2 cellular contexts compared by ENCODE assay signal in the genomic region with DNA sequence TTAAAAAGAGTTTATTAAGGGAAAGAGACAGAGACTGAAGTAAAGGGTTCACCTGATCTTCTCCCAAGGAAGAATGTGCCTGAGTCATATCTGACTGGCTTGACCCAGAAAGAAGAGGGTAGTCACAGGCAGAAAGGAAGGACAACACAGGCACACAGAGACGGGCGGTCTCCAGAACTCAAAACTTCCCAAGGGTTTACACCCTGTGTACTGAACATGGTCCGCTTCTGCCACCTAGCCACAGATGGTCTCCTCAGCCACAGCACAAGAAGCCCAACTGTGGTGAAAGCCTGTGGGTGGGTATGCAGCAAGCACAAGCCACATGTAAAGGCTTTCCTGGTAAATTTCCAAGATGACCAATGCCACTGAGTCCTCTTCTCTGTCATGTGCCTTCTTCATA.
TF ChIP-seq lines count a peak whose summit lies in the region.

No MANE protein-coding gene starts in this region.

TF ChIP-seq in IMR-90, 13 proteins besides CTCF, POLR2A, EP300 and RAD21:
- TF ChIP-seq, protein P1, sequence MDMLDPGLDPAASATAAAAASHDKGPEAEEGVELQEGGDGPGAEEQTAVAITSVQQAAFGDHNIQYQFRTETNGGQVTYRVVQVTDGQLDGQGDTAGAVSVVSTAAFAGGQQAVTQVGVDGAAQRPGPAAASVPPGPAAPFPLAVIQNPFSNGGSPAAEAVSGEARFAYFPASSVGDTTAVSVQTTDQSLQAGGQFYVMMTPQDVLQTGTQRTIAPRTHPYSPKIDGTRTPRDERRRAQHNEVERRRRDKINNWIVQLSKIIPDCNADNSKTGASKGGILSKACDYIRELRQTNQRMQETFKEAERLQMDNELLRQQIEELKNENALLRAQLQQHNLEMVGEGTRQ (IDR thresholded peaks at IDR 0.05; ENCODE audit: low read depth, low read length) = no peak
- TF ChIP-seq RCOR1 (IDR thresholded peaks at IDR 0.05; ENCODE audit: insufficient replicate concordance, low read length) = no peak
- no peak for TF ChIP-seq CEBPB (IDR thresholded peaks at IDR 0.05; ENCODE audit: low read depth, low read length)
- TF ChIP-seq MXI1 (IDR thresholded peaks at IDR 0.05; ENCODE audit: borderline replicate concordance, low read depth, low read length) = no peak
- TF ChIP-seq SMC3 (IDR thresholded peaks at IDR 0.05; ENCODE audit: low read depth, low read length) = peak; percentile 37; the same call in 1 of the 2 replicates
- no peak for TF ChIP-seq FOS (IDR thresholded peaks at IDR 0.05; ENCODE audit: low read depth, low read length)
- no peak for TF ChIP-seq BHLHE40 (IDR thresholded peaks at IDR 0.05; ENCODE audit: low read depth, low read length)
- no peak for TF ChIP-seq RFX5 (IDR thresholded peaks at IDR 0.05; ENCODE audit: low read depth, low read length)

TF ChIP-seq in HepG2, 621 proteins besides CTCF, POLR2A, EP300 and RAD21:
- no peak for TF ChIP-seq ZNF34 (CRISPR knock-in tag; IDR thresholded peaks at IDR 0.05; ENCODE audit: borderline replicate concordance)
- TF ChIP-seq SALL1 (CRISPR knock-in tag; IDR thresholded peaks at IDR 0.05) = 0 out of 2 replicates have a peak, but pooled peaks have one; percentile 10
- peak; percentile 26; the same call in 1 of the 2 replicates for TF ChIP-seq ZNF331 (CRISPR knock-in tag; IDR thresholded peaks at IDR 0.05)
- TF ChIP-seq ZNF496 (CRISPR knock-in tag; IDR thresholded peaks at IDR 0.05; ENCODE audit: insufficient replicate concordance) = no peak
- no peak for TF ChIP-seq ZNF709 (CRISPR knock-in tag; IDR thresholded peaks at IDR 0.05)
- TF ChIP-seq PHF21A (CRISPR knock-in tag; IDR thresholded peaks at IDR 0.05) = no peak
- TF ChIP-seq, protein P2, sequence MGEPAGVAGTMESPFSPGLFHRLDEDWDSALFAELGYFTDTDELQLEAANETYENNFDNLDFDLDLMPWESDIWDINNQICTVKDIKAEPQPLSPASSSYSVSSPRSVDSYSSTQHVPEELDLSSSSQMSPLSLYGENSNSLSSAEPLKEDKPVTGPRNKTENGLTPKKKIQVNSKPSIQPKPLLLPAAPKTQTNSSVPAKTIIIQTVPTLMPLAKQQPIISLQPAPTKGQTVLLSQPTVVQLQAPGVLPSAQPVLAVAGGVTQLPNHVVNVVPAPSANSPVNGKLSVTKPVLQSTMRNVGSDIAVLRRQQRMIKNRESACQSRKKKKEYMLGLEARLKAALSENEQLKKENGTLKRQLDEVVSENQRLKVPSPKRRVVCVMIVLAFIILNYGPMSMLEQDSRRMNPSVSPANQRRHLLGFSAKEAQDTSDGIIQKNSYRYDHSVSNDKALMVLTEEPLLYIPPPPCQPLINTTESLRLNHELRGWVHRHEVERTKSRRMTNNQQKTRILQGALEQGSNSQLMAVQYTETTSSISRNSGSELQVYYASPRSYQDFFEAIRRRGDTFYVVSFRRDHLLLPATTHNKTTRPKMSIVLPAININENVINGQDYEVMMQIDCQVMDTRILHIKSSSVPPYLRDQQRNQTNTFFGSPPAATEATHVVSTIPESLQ (CRISPR knock-in tag; conservative IDR thresholded peaks at IDR 0.05) = no peak
- TF ChIP-seq, protein P3, sequence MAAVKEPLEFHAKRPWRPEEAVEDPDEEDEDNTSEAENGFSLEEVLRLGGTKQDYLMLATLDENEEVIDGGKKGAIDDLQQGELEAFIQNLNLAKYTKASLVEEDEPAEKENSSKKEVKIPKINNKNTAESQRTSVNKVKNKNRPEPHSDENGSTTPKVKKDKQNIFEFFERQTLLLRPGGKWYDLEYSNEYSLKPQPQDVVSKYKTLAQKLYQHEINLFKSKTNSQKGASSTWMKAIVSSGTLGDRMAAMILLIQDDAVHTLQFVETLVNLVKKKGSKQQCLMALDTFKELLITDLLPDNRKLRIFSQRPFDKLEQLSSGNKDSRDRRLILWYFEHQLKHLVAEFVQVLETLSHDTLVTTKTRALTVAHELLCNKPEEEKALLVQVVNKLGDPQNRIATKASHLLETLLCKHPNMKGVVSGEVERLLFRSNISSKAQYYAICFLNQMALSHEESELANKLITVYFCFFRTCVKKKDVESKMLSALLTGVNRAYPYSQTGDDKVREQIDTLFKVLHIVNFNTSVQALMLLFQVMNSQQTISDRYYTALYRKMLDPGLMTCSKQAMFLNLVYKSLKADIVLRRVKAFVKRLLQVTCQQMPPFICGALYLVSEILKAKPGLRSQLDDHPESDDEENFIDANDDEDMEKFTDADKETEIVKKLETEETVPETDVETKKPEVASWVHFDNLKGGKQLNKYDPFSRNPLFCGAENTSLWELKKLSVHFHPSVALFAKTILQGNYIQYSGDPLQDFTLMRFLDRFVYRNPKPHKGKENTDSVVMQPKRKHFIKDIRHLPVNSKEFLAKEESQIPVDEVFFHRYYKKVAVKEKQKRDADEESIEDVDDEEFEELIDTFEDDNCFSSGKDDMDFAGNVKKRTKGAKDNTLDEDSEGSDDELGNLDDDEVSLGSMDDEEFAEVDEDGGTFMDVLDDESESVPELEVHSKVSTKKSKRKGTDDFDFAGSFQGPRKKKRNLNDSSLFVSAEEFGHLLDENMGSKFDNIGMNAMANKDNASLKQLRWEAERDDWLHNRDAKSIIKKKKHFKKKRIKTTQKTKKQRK (IDR thresholded peaks at IDR 0.05; ENCODE audit: low read length) = no peak
- no peak for TF ChIP-seq RAD51 (IDR thresholded peaks at IDR 0.05; ENCODE audit: borderline replicate concordance)
- peak; percentile 59 for TF ChIP-seq XRCC5 (optimal IDR thresholded peaks at IDR 0.05; ENCODE audit: low read length)
- no peak for TF ChIP-seq ZNF660 (CRISPR knock-in tag; IDR thresholded peaks at IDR 0.05; ENCODE audit: borderline replicate concordance, low read depth)
- TF ChIP-seq GABPB1 (CRISPR knock-in tag; IDR thresholded peaks at IDR 0.05) = no peak
- TF ChIP-seq KAT7 (CRISPR knock-in tag; IDR thresholded peaks at IDR 0.05; ENCODE audit: borderline replicate concordance) = no peak
- 0 out of 2 replicates have a peak, but pooled peaks have one; percentile 38 for TF ChIP-seq ZNF451 (CRISPR knock-in tag; IDR thresholded peaks at IDR 0.05)
- no peak for TF ChIP-seq HMG20A (CRISPR knock-in tag; IDR thresholded peaks at IDR 0.05; ENCODE audit: borderline replicate concordance)
- peak; percentile 19; the same call in 1 of the 2 replicates for TF ChIP-seq RXRB (CRISPR knock-in tag; IDR thresholded peaks at IDR 0.05; ENCODE audit: borderline replicate concordance)
- TF ChIP-seq, protein P4, sequence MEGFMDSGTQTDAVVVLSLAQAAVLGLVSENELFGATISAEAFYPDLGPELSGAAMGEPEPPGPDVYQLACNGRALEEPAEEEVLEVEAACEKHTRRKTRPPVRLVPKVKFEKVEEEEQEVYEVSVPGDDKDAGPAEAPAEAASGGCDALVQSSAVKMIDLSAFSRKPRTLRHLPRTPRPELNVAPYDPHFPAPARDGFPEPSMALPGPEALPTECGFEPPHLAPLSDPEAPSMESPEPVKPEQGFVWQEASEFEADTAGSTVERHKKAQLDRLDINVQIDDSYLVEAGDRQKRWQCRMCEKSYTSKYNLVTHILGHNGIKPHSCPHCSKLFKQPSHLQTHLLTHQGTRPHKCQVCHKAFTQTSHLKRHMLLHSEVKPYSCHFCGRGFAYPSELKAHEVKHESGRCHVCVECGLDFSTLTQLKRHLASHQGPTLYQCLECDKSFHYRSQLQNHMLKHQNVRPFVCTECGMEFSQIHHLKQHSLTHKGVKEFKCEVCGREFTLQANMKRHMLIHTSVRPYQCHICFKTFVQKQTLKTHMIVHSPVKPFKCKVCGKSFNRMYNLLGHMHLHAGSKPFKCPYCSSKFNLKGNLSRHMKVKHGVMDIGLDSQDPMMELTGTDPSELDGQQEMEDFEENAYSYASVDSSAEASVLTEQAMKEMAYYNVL (CRISPR knock-in tag; IDR thresholded peaks at IDR 0.05; ENCODE audit: borderline replicate concordance) = no peak
- no peak for TF ChIP-seq ZNF558 (CRISPR knock-in tag; IDR thresholded peaks at IDR 0.05; ENCODE audit: borderline replicate concordance)
- TF ChIP-seq DMAP1 (CRISPR knock-in tag; IDR thresholded peaks at IDR 0.05) = no peak
- no peak for TF ChIP-seq ZFP62 (CRISPR knock-in tag; IDR thresholded peaks at IDR 0.05)
- peak; percentile 91 for TF ChIP-seq STAG1 (CRISPR knock-in tag; IDR thresholded peaks at IDR 0.05)
- TF ChIP-seq SMC3 (IDR thresholded peaks at IDR 0.05; ENCODE audit: low read length) = peak; percentile 44; the same call in 1 of the 2 replicates
- no peak for TF ChIP-seq ZNF160 (CRISPR knock-in tag; IDR thresholded peaks at IDR 0.05)
- TF ChIP-seq NFYC (CRISPR knock-in tag; IDR thresholded peaks at IDR 0.05) = no peak
- TF ChIP-seq SMAD1 (CRISPR knock-in tag; IDR thresholded peaks at IDR 0.05; ENCODE audit: borderline replicate concordance, low read depth) = no peak
- peak; percentile 52; the same call in 1 of the 2 replicates for TF ChIP-seq REPIN1 (CRISPR knock-in tag; IDR thresholded peaks at IDR 0.05; ENCODE audit: borderline replicate concordance, low read depth)
- TF ChIP-seq, protein P5, sequence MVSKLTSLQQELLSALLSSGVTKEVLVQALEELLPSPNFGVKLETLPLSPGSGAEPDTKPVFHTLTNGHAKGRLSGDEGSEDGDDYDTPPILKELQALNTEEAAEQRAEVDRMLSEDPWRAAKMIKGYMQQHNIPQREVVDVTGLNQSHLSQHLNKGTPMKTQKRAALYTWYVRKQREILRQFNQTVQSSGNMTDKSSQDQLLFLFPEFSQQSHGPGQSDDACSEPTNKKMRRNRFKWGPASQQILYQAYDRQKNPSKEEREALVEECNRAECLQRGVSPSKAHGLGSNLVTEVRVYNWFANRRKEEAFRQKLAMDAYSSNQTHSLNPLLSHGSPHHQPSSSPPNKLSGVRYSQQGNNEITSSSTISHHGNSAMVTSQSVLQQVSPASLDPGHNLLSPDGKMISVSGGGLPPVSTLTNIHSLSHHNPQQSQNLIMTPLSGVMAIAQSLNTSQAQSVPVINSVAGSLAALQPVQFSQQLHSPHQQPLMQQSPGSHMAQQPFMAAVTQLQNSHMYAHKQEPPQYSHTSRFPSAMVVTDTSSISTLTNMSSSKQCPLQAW (CRISPR knock-in tag; IDR thresholded peaks at IDR 0.05) = no peak
- TF ChIP-seq, protein P6, sequence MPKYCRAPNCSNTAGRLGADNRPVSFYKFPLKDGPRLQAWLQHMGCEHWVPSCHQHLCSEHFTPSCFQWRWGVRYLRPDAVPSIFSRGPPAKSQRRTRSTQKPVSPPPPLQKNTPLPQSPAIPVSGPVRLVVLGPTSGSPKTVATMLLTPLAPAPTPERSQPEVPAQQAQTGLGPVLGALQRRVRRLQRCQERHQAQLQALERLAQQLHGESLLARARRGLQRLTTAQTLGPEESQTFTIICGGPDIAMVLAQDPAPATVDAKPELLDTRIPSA (CRISPR knock-in tag; IDR thresholded peaks at IDR 0.05; ENCODE audit: borderline replicate concordance) = no peak
- no peak for TF ChIP-seq SATB2 (CRISPR knock-in tag; IDR thresholded peaks at IDR 0.05)
- no peak for TF ChIP-seq MYC (CRISPR knock-in tag; IDR thresholded peaks at IDR 0.05; ENCODE audit: borderline replicate concordance)
